22 cellular contexts compared by ENCODE assay signal in genomic region chr2:183408562-183408961, GRCh38.
DNase-seq lines count a peak whose midpoint lies in the region; ATAC-seq and TF ChIP-seq lines count a peak whose summit lies in the region.
"Had no signal": no experiment of that assay in that cellular context is flagged by ENCODE, and none has a peak within 500 bp of the region (broad histone marks: within the 10 kb centered on the region; RNA-seq: fewer than 3 reads in every experiment).

No MANE protein-coding gene starts in this region.

- H3K4me3 Mint-ChIP-seq in WTC11: peak overlapping the region; percentile 26; the same call in 1 of the 2 replicates
- no peak overlapping the region for H3K4me3 Mint-ChIP-seq in activated CD4-positive, alpha-beta memory T cell treated with anti-CD3 and anti-CD28 coated beads, Interleukin-2, amount 10 ng/mL, durations not matched to agents 7 days and 5 days

- no peaks in the 10 kb centered on the region for H3K36me3 ChIP-seq in HAP-1 (replicated peaks)
- H3K36me3 ChIP-seq in mammary epithelial cell (ENCODE audit: insufficient read depth, low read length): no peaks in the 10 kb centered on the region
- H3K36me3 ChIP-seq: MG63 had no signal

- H3K36me3 Mint-ChIP-seq in WTC11: peaks cover 21% of the 10 kb centered on the region
- H3K36me3 Mint-ChIP-seq in activated CD4-positive, alpha-beta memory T cell treated with anti-CD3 and anti-CD28 coated beads, Interleukin-2, amount 10 ng/mL, durations not matched to agents 7 days and 5 days (ENCODE audit: low read depth): no peaks in the 10 kb centered on the region

- peaks cover 2% of the 10 kb centered on the region; the same call in 1 of the 2 replicates for H3K9me3 ChIP-seq in HAP-1
- no peaks in the 10 kb centered on the region for H3K9me3 ChIP-seq in mammary epithelial cell (replicated peaks; ENCODE audit: insufficient read depth, low read length)
- H3K9me3 ChIP-seq: MG63 had no signal

- peaks cover 52% of the 10 kb centered on the region for H3K4me1 Mint-ChIP-seq in WTC11
- H3K4me1 Mint-ChIP-seq in activated CD4-positive, alpha-beta memory T cell treated with anti-CD3 and anti-CD28 coated beads, Interleukin-2, amount 10 ng/mL, durations not matched to agents 7 days and 5 days: no peaks in the 10 kb centered on the region

- ATAC-seq in WTC11: peak; percentile 87
- ATAC-seq: Panc1 had no signal

- peak overlapping the region; percentile 17 for H3K27ac Mint-ChIP-seq in WTC11
- H3K27ac Mint-ChIP-seq in activated CD4-positive, alpha-beta memory T cell treated with anti-CD3 and anti-CD28 coated beads, Interleukin-2, amount 10 ng/mL, durations not matched to agents 7 days and 5 days: no peak overlapping the region

- in situ Hi-C loops in HAP-1 (cut with MboI; ENCODE audit: low sequenced_read_pairs): no loop called here
- in situ Hi-C loops in mammary epithelial cell (cut with MboI; ENCODE audit: low sequenced_read_pairs in 2 of 2): no loop called here

- dilution Hi-C loops in mammary epithelial cell (cut with HindIII; ENCODE audit: low sequenced_read_pairs): no loop called here

- WGBS in mammary epithelial cell (ENCODE audit: low coverage, missing lambda C conversion rate): 0% methylated on average over 1 of the region's 1 CpG

- H3K4me1 ChIP-seq in HAP-1 (peaks cover 30% of the 10 kb centered on the region), mammary epithelial cell (ENCODE audit: insufficient read depth, low read length) (no peaks in the 10 kb centered on the region)

- DNase-seq in ELF-1 (ENCODE audit: low read depth, low spot score) (peak; percentile 8), HAP-1 (ENCODE audit: low spot score in 2 of 2) (peak; percentile 36 to 90), WTC11 (ENCODE audit: low spot score) (no peak), iPS-NIHi11 (ENCODE audit: low spot score) (peak; percentile 13), mammary epithelial cell (no peak), NCI-H345 treated with DMSO at 0.1 percent for 48 hours (lab: John Stamatoyannopoulos, UW; ENCODE audit: unreplicated experiment) (no peak)
- DNase-seq in activated CD4-positive, alpha-beta memory T cell treated with anti-CD3 and anti-CD28 coated beads, Interleukin-2, amount 10 ng/mL, durations not matched to agents 7 days and 5 days: no peak
- DNase-seq: Calu3, DMS79 treated with DMSO at 0.1 percent for 48 hours, GM23248, KBM-7, MG63, NCI-H1105 treated with DMSO at 0.1 percent for 48 hours, NCI-H146, NCI-H1930, NCI-H2107, NCI-H446, NCI-H524 treated with DMSO at 0.1 percent for 48 hours, SHP77 treated with DMSO at 0.1 percent for 48 hours had no signal

- H3K27me3 ChIP-seq in HAP-1 (ENCODE audit: low read depth) (no peaks in the 10 kb centered on the region), mammary epithelial cell (ENCODE audit: insufficient read depth, low read length) (no peaks in the 10 kb centered on the region)
- H3K27me3 ChIP-seq: MG63 had no signal

- H3K9ac ChIP-seq in mammary epithelial cell (ENCODE audit: insufficient read depth, low read length): no peak overlapping the region
- H3K9ac ChIP-seq: GM23248 had no signal

- no peak overlapping the region for H3K4me2 ChIP-seq in mammary epithelial cell (ENCODE audit: insufficient read depth, low read depth, low read length)

- no peaks in the 10 kb centered on the region for H4K20me1 ChIP-seq in mammary epithelial cell (ENCODE audit: insufficient read depth, low read length)

- no peak for TF ChIP-seq CTCF in WTC11 (IDR thresholded peaks at IDR 0.05)
- TF ChIP-seq CTCF in mammary epithelial cell (conservative IDR thresholded peaks at IDR 0.05 in 1 of 2, IDR thresholded peaks at IDR 0.05 in 1 of 2; ENCODE audit: extremely low read depth in 1 of 2, insufficient read depth in 1 of 2, low read depth in 1 of 2, low read length in 2 of 2): no peak

- POLR2A ChIA-PET in WTC11 (lab: Charles Lee): no interaction called here
- POLR2A ChIA-PET in activated CD4-positive, alpha-beta memory T cell treated with anti-CD3 and anti-CD28 coated beads, Interleukin-2, amount 10 ng/mL, durations not matched to agents 7 days and 5 days (lab: Charles Lee): no interaction called here

- peaks cover 74% of the 10 kb centered on the region for H3K27me3 Mint-ChIP-seq in WTC11 (ENCODE audit: low read depth)
- no peaks in the 10 kb centered on the region for H3K27me3 Mint-ChIP-seq in activated CD4-positive, alpha-beta memory T cell treated with anti-CD3 and anti-CD28 coated beads, Interleukin-2, amount 10 ng/mL, durations not matched to agents 7 days and 5 days

- H3K27ac ChIP-seq in mammary epithelial cell (ENCODE audit: insufficient read depth, low read depth, low read length): no peak overlapping the region
- H3K27ac ChIP-seq: GM23248, HL-60, RWPE1 had no signal

- intact Hi-C loops in mammary epithelial cell (cut with micrococcal nuclease): no loop called here

- no TSS peak for BruUV-seq in mammary epithelial cell (replicated peaks; lab: Mats Ljungman, UMichigan)

- no peaks in the 10 kb centered on the region for H3K79me2 ChIP-seq in mammary epithelial cell (ENCODE audit: insufficient read depth, low read length)

- H3K4me3 ChIP-seq in HAP-1: no peak overlapping the region
- no peak overlapping the region for H3K4me3 ChIP-seq in mammary epithelial cell (replicated peaks in 1 of 3; ENCODE audit: insufficient read depth in 1 of 3, low read depth in 2 of 3, low read length in 3 of 3)
- H3K4me3 ChIP-seq: GM23248, MG63 had no signal

- H3K9me3 Mint-ChIP-seq in WTC11: peaks cover 17% of the 10 kb centered on the region
- H3K9me3 Mint-ChIP-seq in activated CD4-positive, alpha-beta memory T cell treated with anti-CD3 and anti-CD28 coated beads, Interleukin-2, amount 10 ng/mL, durations not matched to agents 7 days and 5 days: peaks cover 20% of the 10 kb centered on the region

- no peak overlapping the region for H2AFZ ChIP-seq in mammary epithelial cell (ENCODE audit: low read depth, low read length)
- H2AFZ ChIP-seq: GM23248 had no signal

- CTCF ChIA-PET in WTC11 (lab: Charles Lee): interaction anchor here (1.0 kb wide), 1 partner anchor 160 kb away, joined by 3 read pairs; no protein-coding TSS in a partner anchor
- CTCF ChIA-PET in mammary epithelial cell (lab: Charles Lee; ENCODE audit: low non-redundant PET): no interaction called here
- CTCF ChIA-PET in activated CD4-positive, alpha-beta memory T cell treated with anti-CD3 and anti-CD28 coated beads, Interleukin-2, amount 10 ng/mL, durations not matched to agents 7 days and 5 days (lab: Charles Lee): no interaction called here

TF ChIP-seq in WTC11, 78 proteins besides CTCF, POLR2A, EP300 and RAD21:
- TF ChIP-seq ZNF423 (CRISPR knock-in tag; IDR thresholded peaks at IDR 0.05) (no peak), TEAD1 (CRISPR knock-in tag; IDR thresholded peaks at IDR 0.05) (peak; percentile 45; the same call in 1 of the 2 replicates), ESRRA (CRISPR knock-in tag; IDR thresholded peaks at IDR 0.05; ENCODE audit: borderline replicate concordance) (no peak)

Comparison
In these comparisons a context has a peak if more than half of its experiments do, and no peak if none do; other contexts are left out.
1. DNase-seq: peak in ELF-1 (single experiment), HAP-1 (2 of 2) and iPS-NIHi11 (single experiment); none in WTC11 (single experiment), mammary epithelial cell (single experiment), NCI-H345 treated with DMSO at 0.1 percent for 48 hours (single experiment) and activated CD4-positive, alpha-beta memory T cell treated with anti-CD3 and anti-CD28 coated beads, Interleukin-2, amount 10 ng/mL, durations not matched to agents 7 days and 5 days (single experiment).